Comparison of ENCODE assay signal across 18 cellular contexts in the genomic region with DNA sequence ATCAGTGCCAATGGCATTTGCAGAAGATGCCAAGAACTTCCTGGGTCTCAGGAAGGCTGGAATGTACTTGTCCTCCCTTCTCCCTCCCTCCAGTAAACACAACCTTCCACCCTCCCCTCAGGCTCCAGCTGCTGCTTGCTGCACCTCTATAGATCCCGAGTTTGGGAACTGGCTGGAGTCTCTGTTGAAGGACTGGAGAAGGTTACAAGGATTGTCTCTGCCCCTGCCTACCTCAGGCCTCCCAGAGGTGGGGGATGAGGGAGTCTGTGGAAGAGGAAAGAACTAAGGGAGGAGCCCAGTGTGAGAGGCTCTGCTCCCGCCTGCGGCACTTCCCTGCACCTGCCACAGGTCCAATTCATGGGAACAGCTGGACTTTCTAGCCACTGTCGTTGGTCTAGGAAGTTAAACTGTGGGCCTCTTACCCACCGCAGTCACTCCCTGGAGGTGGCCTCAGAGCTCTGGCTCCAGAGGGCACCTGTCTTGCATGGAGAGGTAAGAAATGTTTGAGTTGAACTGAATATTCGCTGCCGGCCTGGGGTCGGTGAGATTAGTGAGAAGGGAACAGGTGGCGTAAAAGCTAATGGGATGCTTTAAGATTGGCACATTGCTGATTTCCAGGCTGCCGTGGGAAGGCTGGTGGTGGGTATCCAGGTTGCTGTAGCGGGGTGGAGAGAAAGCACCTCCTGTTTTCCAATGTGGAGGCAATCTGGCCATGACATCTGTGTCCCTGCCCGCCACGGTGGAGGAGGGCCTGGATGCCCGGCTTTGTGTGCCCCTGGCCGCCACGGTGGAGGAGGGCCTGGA. TPM values are rescaled to one million over a fixed set of nuclear protein-coding genes. Genes with fewer than 3 reads are reported as not detected.
A peak's percentile ranks its signal among the peaks of the same experiment; 100 is the strongest.
DNase-seq lines count a peak whose midpoint lies in the region; ATAC-seq, FAIRE-seq and TF ChIP-seq lines count a peak whose summit lies in the region.
"Had no signal": no experiment of that assay in that cellular context is flagged by ENCODE, and none has a peak within 500 bp of the region (broad histone marks: within the 10 kb centered on the region; RNA-seq: fewer than 3 reads in every experiment).

No MANE protein-coding gene starts in this region.

- no peaks in the 10 kb centered on the region for H3K27me3 ChIP-seq in psoas muscle (ENCODE audit: insufficient read depth in 3 of 3, low read length in 2 of 3)
- H3K27me3 ChIP-seq: body of pancreas had no signal

- H3K27ac ChIP-seq in psoas muscle, result peak overlapping the region; percentile 82
- H3K27ac ChIP-seq: thoracic aorta, VCaP had no signal

- H3K4me1 ChIP-seq in psoas muscle, result peaks cover 33% of the 10 kb centered on the region
- H3K4me1 ChIP-seq: BE2C had no signal

- intact Hi-C loops in left ventricle myocardium superior (cut with micrococcal nuclease) (no loop called here), psoas muscle (cut with DNase I) (loop anchor here in 1 of 2 donors (5.0 kb wide), 1 partner anchor 125 kb away; no protein-coding TSS in a partner anchor)

- H3K36me3 ChIP-seq in psoas muscle (ENCODE audit: insufficient read depth in 1 of 2, low read depth in 1 of 2), result no peaks in the 10 kb centered on the region
- H3K36me3 ChIP-seq: BE2C, thoracic aorta had no signal

- TF ChIP-seq RAD21 in Ishikawa (IDR thresholded peaks at IDR 0.05; ENCODE audit: low read depth), result no peak

- DNase-seq in NCI-H526 treated with DMSO at 0.1 percent for 48 hours (lab: John Stamatoyannopoulos, UW) (peak; percentile 68), left ventricle myocardium superior (no peak), psoas muscle (no peak), HPDE6-E6E7 (ENCODE audit: extremely low spot score) (no peak), D721Med (ENCODE audit: insufficient read length, low spot score) (no peak)
- DNase-seq in activated CD8-positive, alpha-beta memory T cell treated with anti-CD3 and anti-CD28 coated beads for 24 hours, result no peak
- DNase-seq: activated naive CD4-positive, alpha-beta T cell treated with anti-CD3 and anti-CD28 coated beads for 36 hours; BE2C; body of pancreas; effector CD4-positive, alpha-beta T cell; foreskin fibroblast; NCI-H2029; stimulated activated CD4-positive, alpha-beta T cell treated with anti-CD3 and anti-CD28 coated beads, Interleukin-1b, Interleukin-23, amount 100 ng/mL, for 48 hours had no signal

- no peaks in the 10 kb centered on the region for H3K9me3 ChIP-seq in psoas muscle
- H3K9me3 ChIP-seq: BE2C, body of pancreas, thoracic aorta had no signal

- 75 to 87% (median 78%) methylated on average over 15 to 16 of the region's 16 CpGs for WGBS in psoas muscle, 3 donors

- no peak for FAIRE-seq in D721Med (lab: Jason Lieb, UNC)

- TF ChIP-seq CTCF in psoas muscle (IDR thresholded peaks at IDR 0.05) (no peak), D721Med (IDR thresholded peaks at IDR 0.05; ENCODE audit: insufficient read depth, missing control alignments) (no peak)

- ATAC-seq in left ventricle myocardium superior, result peak; percentile 34
- peak in 3 of 4 donors; percentile 10 to 26 (median 16) for ATAC-seq in psoas muscle
- ATAC-seq in HG03196 (IDR thresholded peaks at IDR 0.05; ENCODE audit: unreplicated experiment), result no peak
- ATAC-seq: body of pancreas had no signal

- no peak for TF ChIP-seq EP300 in Ishikawa (IDR thresholded peaks at IDR 0.05; ENCODE audit: borderline replicate concordance)

- H3K4me3 ChIP-seq in psoas muscle, result no peak overlapping the region
- H3K4me3 ChIP-seq: body of pancreas, thoracic aorta had no signal

TF ChIP-seq in Ishikawa, 13 proteins besides CTCF, POLR2A, EP300 and RAD21:
- no peak for TF ChIP-seq FOXM1 (IDR thresholded peaks at IDR 0.05; ENCODE audit: borderline replicate concordance, low read depth)
- TF ChIP-seq TEAD4 (IDR thresholded peaks at IDR 0.05), result peak; percentile 42; the same call in 1 of the 2 replicates
TF ChIP-seq in Ishikawa: peak in this region for 1.

RNA-seq across cellular contexts. Expression of a gene that starts 54.3 kb away (rescaled TPM):
- total RNA-seq in left ventricle myocardium superior (123 TPM), psoas muscle (10 to 100 TPM; 13.3 to 62.8 (median 22.4) TPM)
- 10 to 100 TPM in 2 of 3 donors, 1 to 10 TPM in 1; 5.9 to 41.2 (median 30.1) TPM for polyA plus RNA-seq in psoas muscle
- total RNA-seq: activated naive CD4-positive, alpha-beta T cell treated with anti-CD3 and anti-CD28 coated beads for 36 hours; LHCN-M2 had no signal
